Comparison of ENCODE assay signal across 27 cellular contexts in the genomic region with DNA sequence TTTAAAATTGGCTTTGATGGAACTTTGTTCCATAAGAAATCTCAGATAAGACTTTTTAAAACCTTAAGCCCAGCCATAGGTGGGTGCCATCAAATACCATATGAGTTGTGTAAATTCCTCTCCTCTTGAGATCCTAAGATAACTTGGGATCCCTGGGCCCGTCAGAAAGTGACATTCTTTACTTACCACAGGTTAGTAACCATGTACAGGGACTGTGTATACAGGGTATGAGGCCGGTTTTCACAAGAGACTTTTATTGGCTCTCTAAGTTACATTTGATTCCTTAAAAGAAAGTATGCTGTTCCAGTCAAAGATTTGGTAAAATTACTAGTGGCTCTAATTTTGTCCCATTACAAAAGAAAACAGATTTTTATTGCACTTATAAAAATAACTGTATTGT.
"Had no signal": no experiment of that assay in that cellular context is flagged by ENCODE, and none has a peak within 500 bp of the region (broad histone marks: within the 10 kb centered on the region; RNA-seq: fewer than 3 reads in every experiment).

No MANE protein-coding gene starts in this region.

- H3K4me3 Mint-ChIP-seq: stimulated activated effector memory CD8-positive, alpha-beta T cell treated with anti-CD3 and anti-CD28 coated beads, Interleukin-12 subunit alpha, Interleukin-12 subunit beta, amount 100 ng/mL, for 72 hours; stimulated activated memory B cell treated with anti-CD40 and anti-IgM and Interleukin-4, amounts not matched to agents 10 μg/mL and 1 μg/mL and 100 μg/mL, for 72 hours; stimulated activated naive B cell treated with anti-CD40 and anti-IgM and Interleukin-4, amounts not matched to agents 10 μg/mL and 1 μg/mL and 100 μg/mL, for 72 hours; stimulated activated naive CD8-positive, alpha-beta T cell treated with anti-CD3 and anti-CD28 coated beads, Interleukin-15, amount 100 ng/mL, for 72 hours; stimulated activated naive CD8-positive, alpha-beta T cell treated with anti-CD3 and anti-CD28 coated beads, Interleukin-15, Interleukin-2, amounts not matched to agents 100 ng/mL and 50 ng/mL, for 24 hours; type B pancreatic cell had no signal

- H3K27ac ChIP-seq: stomach, suprapubic skin, testis, thoracic aorta, thyroid gland, tibial nerve, transverse colon, upper lobe of left lung, upper lobe of right lung, uterus, vagina had no signal

- H3K27me3 ChIP-seq: stomach, suprapubic skin, testis, thyroid gland, tibial nerve, transverse colon, upper lobe of left lung, upper lobe of right lung, uterus, vagina had no signal

- H3K9me3 Mint-ChIP-seq: stimulated activated effector memory CD8-positive, alpha-beta T cell treated with anti-CD3 and anti-CD28 coated beads, Interleukin-12 subunit alpha, Interleukin-12 subunit beta, amount 100 ng/mL, for 72 hours; stimulated activated memory B cell treated with anti-CD40 and anti-IgM and Interleukin-4, amounts not matched to agents 10 μg/mL and 1 μg/mL and 100 μg/mL, for 72 hours; stimulated activated naive B cell treated with anti-CD40 and anti-IgM and Interleukin-4, amounts not matched to agents 10 μg/mL and 1 μg/mL and 100 μg/mL, for 72 hours; stimulated activated naive CD8-positive, alpha-beta T cell treated with anti-CD3 and anti-CD28 coated beads, Interleukin-15, amount 100 ng/mL, for 72 hours; stimulated activated naive CD8-positive, alpha-beta T cell treated with anti-CD3 and anti-CD28 coated beads, Interleukin-15, Interleukin-2, amounts not matched to agents 100 ng/mL and 50 ng/mL, for 24 hours; type B pancreatic cell had no signal

- H3K4me1 ChIP-seq: stomach, suprapubic skin, testis, tibial nerve, upper lobe of left lung, upper lobe of right lung, uterus, vagina had no signal

- H3K4me3 ChIP-seq: stomach, suprapubic skin, testis, thoracic aorta, thyroid gland, tibial nerve, transverse colon, upper lobe of left lung, upper lobe of right lung, uterus, vagina had no signal

- H3K9me3 ChIP-seq: stomach, suprapubic skin, testis, thoracic aorta, thyroid gland, tibial nerve, transverse colon, upper lobe of left lung, upper lobe of right lung, uterus, vagina had no signal

- FAIRE-seq: urothelium cell line had no signal

- H3K36me3 ChIP-seq: stomach, suprapubic skin, thoracic aorta, thyroid gland, tibial nerve, transverse colon, upper lobe of left lung, upper lobe of right lung, uterus, vagina had no signal

- H3K27me3 Mint-ChIP-seq: stimulated activated naive CD8-positive, alpha-beta T cell treated with anti-CD3 and anti-CD28 coated beads, Interleukin-15, amount 100 ng/mL, for 72 hours; stimulated activated naive CD8-positive, alpha-beta T cell treated with anti-CD3 and anti-CD28 coated beads, Interleukin-15, Interleukin-2, amounts not matched to agents 100 ng/mL and 50 ng/mL, for 24 hours; type B pancreatic cell had no signal

- H3K36me3 Mint-ChIP-seq: stimulated activated effector memory CD8-positive, alpha-beta T cell treated with anti-CD3 and anti-CD28 coated beads, Interleukin-12 subunit alpha, Interleukin-12 subunit beta, amount 100 ng/mL, for 72 hours; stimulated activated memory B cell treated with anti-CD40 and anti-IgM and Interleukin-4, amounts not matched to agents 10 μg/mL and 1 μg/mL and 100 μg/mL, for 72 hours; stimulated activated naive B cell treated with anti-CD40 and anti-IgM and Interleukin-4, amounts not matched to agents 10 μg/mL and 1 μg/mL and 100 μg/mL, for 72 hours; type B pancreatic cell had no signal

- ATAC-seq: stimulated activated effector memory CD8-positive, alpha-beta T cell treated with anti-CD3 and anti-CD28 coated beads, Interleukin-12 subunit alpha, Interleukin-12 subunit beta, amount 100 ng/mL, for 72 hours; stimulated activated memory B cell treated with anti-CD40 and anti-IgM and Interleukin-4, amounts not matched to agents 10 μg/mL and 1 μg/mL and 100 μg/mL, for 72 hours; stimulated activated naive B cell treated with anti-CD40 and anti-IgM and Interleukin-4, amounts not matched to agents 10 μg/mL and 1 μg/mL and 100 μg/mL, for 72 hours; stimulated activated naive CD8-positive, alpha-beta T cell treated with anti-CD3 and anti-CD28 coated beads, Interleukin-15, amount 100 ng/mL, for 72 hours; stimulated activated naive CD8-positive, alpha-beta T cell treated with anti-CD3 and anti-CD28 coated beads, Interleukin-15, Interleukin-2, amounts not matched to agents 100 U/mL and 50 U/mL, for 24 hours; upper lobe of right lung had no signal

- DNase-seq: stimulated activated CD4-positive, alpha-beta T cell treated with anti-CD3 and anti-CD28 coated beads, Interleukin-2, amount 100 ng/mL, for 48 hours; stimulated activated CD4-positive, alpha-beta T cell treated with anti-CD3 and anti-CD28 coated beads, Interleukin-4, amount 100 ng/mL, for 1 hour; stimulated activated CD4-positive, alpha-beta T cell treated with anti-CD3 and anti-CD28 coated beads, Interleukin-4, amount 100 ng/mL, for 24 hours; stimulated activated CD4-positive, alpha-beta T cell treated with anti-CD3 and anti-CD28 coated beads, Interleukin-4, amount 100 ng/mL, for 4 hours; stimulated activated CD8-positive, alpha-beta memory T cell treated with anti-CD3 and anti-CD28 coated beads, Interleukin-4, amount 100 ng/mL, for 48 hours; stimulated activated naive B cell treated with anti-CD40 and anti-IgM and Interleukin-4, amounts not matched to agents 10 μg/mL and 1 μg/mL and 100 μg/mL, for 72 hours; stimulated activated naive CD4-positive, alpha-beta T cell; stimulated activated naive CD4-positive, alpha-beta T cell treated with Interleukin-2 at 50 U/mL for 16 hours; stimulated activated naive CD8-positive, alpha-beta T cell treated with anti-CD3 and anti-CD28 coated beads, Interleukin-15, amount 100 ng/mL, for 72 hours; stimulated activated naive CD8-positive, alpha-beta T cell treated with anti-CD3 and anti-CD28 coated beads, Interleukin-15, Interleukin-2, amounts not matched to agents 100 U/mL and 50 U/mL, for 24 hours; stomach; substantia nigra; testis; thyroid gland; transverse colon; upper lobe of left lung; upper lobe of right lung; uterus had no signal

- H3K4me1 Mint-ChIP-seq: stimulated activated effector memory CD8-positive, alpha-beta T cell treated with anti-CD3 and anti-CD28 coated beads, Interleukin-12 subunit alpha, Interleukin-12 subunit beta, amount 100 ng/mL, for 72 hours; stimulated activated naive CD8-positive, alpha-beta T cell treated with anti-CD3 and anti-CD28 coated beads, Interleukin-15, amount 100 ng/mL, for 72 hours had no signal

- H3K27ac Mint-ChIP-seq: stimulated activated effector memory CD8-positive, alpha-beta T cell treated with anti-CD3 and anti-CD28 coated beads, Interleukin-12 subunit alpha, Interleukin-12 subunit beta, amount 100 ng/mL, for 72 hours; stimulated activated memory B cell treated with anti-CD40 and anti-IgM and Interleukin-4, amounts not matched to agents 10 μg/mL and 1 μg/mL and 100 μg/mL, for 72 hours; stimulated activated naive B cell treated with anti-CD40 and anti-IgM and Interleukin-4, amounts not matched to agents 10 μg/mL and 1 μg/mL and 100 μg/mL, for 72 hours; stimulated activated naive CD8-positive, alpha-beta T cell treated with anti-CD3 and anti-CD28 coated beads, Interleukin-15, amount 100 ng/mL, for 72 hours; stimulated activated naive CD8-positive, alpha-beta T cell treated with anti-CD3 and anti-CD28 coated beads, Interleukin-15, Interleukin-2, amounts not matched to agents 100 ng/mL and 50 ng/mL, for 24 hours; type B pancreatic cell had no signal
